Comparison of ENCODE assay signal across 8 cellular contexts in the genomic region with DNA sequence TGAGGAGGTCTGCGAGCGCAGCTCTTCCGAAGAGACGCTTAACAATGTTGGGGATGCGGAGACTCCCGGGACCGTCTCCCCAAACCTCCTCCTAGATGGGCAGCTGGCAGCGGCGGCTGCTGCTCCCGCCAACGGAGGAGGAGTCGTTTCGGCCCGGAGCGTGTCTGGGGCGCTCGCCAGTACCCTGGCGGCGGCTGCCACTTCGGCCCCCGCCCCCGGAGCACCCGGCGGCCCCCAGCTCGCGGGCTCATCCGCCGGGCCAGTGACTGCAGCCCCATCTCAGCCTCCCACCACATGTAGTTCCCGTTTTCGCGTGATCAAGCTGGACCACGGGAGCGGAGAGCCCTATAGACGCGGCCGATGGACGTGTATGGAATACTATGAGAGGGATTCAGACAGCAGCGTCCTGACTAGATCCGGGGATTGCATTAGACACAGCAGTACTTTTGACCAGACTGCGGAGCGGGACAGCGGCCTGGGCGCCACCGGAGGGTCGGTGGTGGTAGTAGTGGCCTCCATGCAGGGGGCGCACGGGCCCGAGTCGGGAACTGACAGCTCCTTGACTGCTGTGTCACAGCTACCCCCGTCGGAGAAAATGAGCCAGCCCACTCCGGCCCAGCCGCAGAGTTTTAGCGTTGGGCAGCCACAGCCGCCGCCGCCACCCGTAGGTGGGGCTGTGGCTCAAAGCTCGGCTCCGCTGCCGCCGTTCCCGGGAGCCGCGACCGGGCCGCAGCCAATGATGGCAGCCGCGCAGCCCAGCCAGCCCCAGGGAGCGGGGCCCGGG. TPM values are rescaled to one million over a fixed set of nuclear protein-coding genes. Genes with fewer than 3 reads are reported as not detected.
DNase-seq lines count a peak whose midpoint lies in the region; ATAC-seq, FAIRE-seq and TF ChIP-seq lines count a peak whose summit lies in the region.

No MANE protein-coding gene starts in this region.

- peaks cover 11% of the 10 kb centered on the region for H3K79me1 ChIP-seq in mesendoderm (ENCODE audit: low read length)

- H3K56ac ChIP-seq in mesendoderm (ENCODE audit: low read length) = peak overlapping the region; percentile 88

- no peak overlapping the region for H2AK5ac ChIP-seq in mesendoderm (ENCODE audit: low read length)

- H3K4me1 Mint-ChIP-seq in activated CD8-positive, alpha-beta T cell treated with anti-CD3 and anti-CD28 coated beads, Interleukin-2, amount 10 ng/mL, durations not matched to agents 7 days and 5 days (ENCODE audit: low read depth) = peaks cover 40% of the 10 kb centered on the region
- H3K4me1 Mint-ChIP-seq in effector memory CD8-positive, alpha-beta T cell (ENCODE audit: low read depth in 2 of 2) = peaks cover 26 to 42% of the 10 kb centered on the region in 2 donors

- H3K27me3 Mint-ChIP-seq in activated CD8-positive, alpha-beta T cell treated with anti-CD3 and anti-CD28 coated beads, Interleukin-2, amount 10 ng/mL, durations not matched to agents 7 days and 5 days (ENCODE audit: low read depth) = no peaks in the 10 kb centered on the region
- H3K27me3 Mint-ChIP-seq in effector memory CD8-positive, alpha-beta T cell = no peaks in the 10 kb centered on the region

- peak; percentile 55 to 73 for TF ChIP-seq RAD21 in A549 (conservative IDR thresholded peaks at IDR 0.05 in 1 of 2, IDR thresholded peaks at IDR 0.05 in 1 of 2)

- DNase-seq in A549 (ENCODE audit: low read depth in 1 of 2, low spot score in 1 of 2) = peak; percentile 38 to 70
- DNase-seq in NCI-H460 (ENCODE audit: extremely low read depth, low read depth) = peak; percentile 54
- peak; percentile 67 for DNase-seq in activated CD8-positive, alpha-beta T cell treated with anti-CD3 and anti-CD28 coated beads, Interleukin-2, amount 10 ng/mL, durations not matched to agents 7 days and 5 days
- DNase-seq in effector memory CD8-positive, alpha-beta T cell = peak; percentile 56 to 63 (median 57)
- DNase-seq in mesendoderm = peak; percentile 90
- peak; percentile 67 to 69 for DNase-seq in stimulated activated CD8-positive, alpha-beta memory T cell treated with anti-CD3 and anti-CD28 coated beads, Interleukin-2, amount 100 ng/mL, for 48 hours (ENCODE audit: low read depth in 2 of 2)

- H3K79me2 ChIP-seq in mesendoderm (ENCODE audit: control insufficient read depth, insufficient read depth, low read length) = peaks cover 45% of the 10 kb centered on the region

- H4K8ac ChIP-seq in mesendoderm (ENCODE audit: low read depth, low read length) = no peak overlapping the region

- no peaks in the 10 kb centered on the region for H3K27me3 ChIP-seq in mesendoderm (ENCODE audit: insufficient read depth, low read length, poor library complexity)

- no peaks in the 10 kb centered on the region for H3K9me3 Mint-ChIP-seq in activated CD8-positive, alpha-beta T cell treated with anti-CD3 and anti-CD28 coated beads, Interleukin-2, amount 10 ng/mL, durations not matched to agents 7 days and 5 days (ENCODE audit: insufficient read depth)
- H3K9me3 Mint-ChIP-seq in effector memory CD8-positive, alpha-beta T cell = no peaks in the 10 kb centered on the region

- TF ChIP-seq EP300 in A549 (IDR thresholded peaks at IDR 0.05) = no peak

- TF ChIP-seq POLR2A in A549 (IDR thresholded peaks at IDR 0.05; ENCODE audit: low read length) = no peak
- peak; percentile 41 for TF ChIP-seq POLR2A in GM15510 (IDR thresholded peaks at IDR 0.05; ENCODE audit: borderline replicate concordance, extremely low read depth, insufficient read length)

- no peak overlapping the region for H3K23ac ChIP-seq in mesendoderm (ENCODE audit: low read length)

- WGBS in A549 (ENCODE audit: missing lambda C conversion rate) = 0% methylated on average over 26 of the region's 71 CpGs
- no CpG with 5 or more reads among the region's 71 CpGs for WGBS in mesendoderm (ENCODE audit: extremely low coverage, insufficient coverage, low lambda C conversion rate)

- no peak overlapping the region for H2BK5ac ChIP-seq in mesendoderm (ENCODE audit: low read length)

- ATAC-seq in A549 (peak; percentile 58 to 65), HG03025 (IDR thresholded peaks at IDR 0.05; ENCODE audit: low FRiP score, unreplicated experiment) (peak; percentile 26)
- ATAC-seq in activated CD8-positive, alpha-beta T cell treated with anti-CD3 and anti-CD28 coated beads, Interleukin-2, amount 10 ng/mL, durations not matched to agents 7 days and 5 days = peak; percentile 9
- ATAC-seq in effector memory CD8-positive, alpha-beta T cell (replicated peaks) = peak; percentile 18

- peak; percentile 55 for TF ChIP-seq CTCF in A549 (IDR thresholded peaks at IDR 0.05)

- H3K4ac ChIP-seq in mesendoderm (ENCODE audit: low read depth, low read length) = no peak overlapping the region

- H2BK15ac ChIP-seq in mesendoderm (replicated peaks; ENCODE audit: low read depth) = no peak overlapping the region

- no peak overlapping the region for H2BK120ac ChIP-seq in mesendoderm (ENCODE audit: low read depth, low read length)

- no peak for FAIRE-seq in A549 (lab: Jason Lieb, UNC)

- H3K4me3 ChIP-seq in A549 (peak overlapping the region; percentile 78), mesendoderm (ENCODE audit: low read length) (peak overlapping the region; percentile 80)

- H3K36me3 Mint-ChIP-seq in activated CD8-positive, alpha-beta T cell treated with anti-CD3 and anti-CD28 coated beads, Interleukin-2, amount 10 ng/mL, durations not matched to agents 7 days and 5 days (ENCODE audit: low read depth) = peaks cover 22% of the 10 kb centered on the region
- peaks cover 37% of the 10 kb centered on the region for H3K36me3 Mint-ChIP-seq in effector memory CD8-positive, alpha-beta T cell (ENCODE audit: insufficient read depth)

- H4K5ac ChIP-seq in mesendoderm (ENCODE audit: low read length) = no peak overlapping the region

- POLR2A ChIA-PET in A549 (lab: Yijun Ruan, JAX) = interaction anchor here (1.2 to 3.0 kb wide), 10 partner anchors 8 to 171 kb away, joined by 3 to 47 read pairs (median 7); no protein-coding TSS in a partner anchor
- POLR2A ChIA-PET in activated CD8-positive, alpha-beta T cell treated with anti-CD3 and anti-CD28 coated beads, Interleukin-2, amount 10 ng/mL, durations not matched to agents 7 days and 5 days (lab: Charles Lee) = interaction anchor here (0.6 to 4.7 kb wide), 16 partner anchors 7 to 354 kb away, joined by 3 to 36 read pairs (median 4); a partner anchor contains a TSS

- H3K4me1 ChIP-seq in A549 (peaks cover 26% of the 10 kb centered on the region), mesendoderm (ENCODE audit: control insufficient read depth, low read depth, low read length) (peaks cover 2% of the 10 kb centered on the region)

- H3K4me2 ChIP-seq in A549 (peak overlapping the region; percentile 98), mesendoderm (ENCODE audit: low read length) (peak overlapping the region; percentile 97)

- peak overlapping the region; percentile 89 for H3K9ac ChIP-seq in mesendoderm (ENCODE audit: low read length)

- H3K27ac ChIP-seq in A549 (peak overlapping the region; percentile 98 to 99), mesendoderm (ENCODE audit: low read depth, low read length) (peak overlapping the region; percentile 100)

- CTCF ChIA-PET in A549 (lab: Yijun Ruan, JAX) = interaction anchor here (0.7 to 8.0 kb wide), 39 partner anchors 9 to 473 kb away, joined by 3 to 75 read pairs (median 4); no protein-coding TSS in a partner anchor
- CTCF ChIA-PET in activated CD8-positive, alpha-beta T cell treated with anti-CD3 and anti-CD28 coated beads, Interleukin-2, amount 10 ng/mL, durations not matched to agents 7 days and 5 days (lab: Charles Lee) = interaction anchor here (0.8 to 3.2 kb wide), 11 partner anchors 9 to 190 kb away, joined by 3 to 26 read pairs (median 5); no protein-coding TSS in a partner anchor

- H3K36me3 ChIP-seq in mesendoderm (ENCODE audit: control insufficient read depth, insufficient read depth, low read length) = no peaks in the 10 kb centered on the region

- no peak overlapping the region for H3K18ac ChIP-seq in mesendoderm (ENCODE audit: low read length)

- H3K27ac Mint-ChIP-seq in activated CD8-positive, alpha-beta T cell treated with anti-CD3 and anti-CD28 coated beads, Interleukin-2, amount 10 ng/mL, durations not matched to agents 7 days and 5 days = peak overlapping the region; percentile 86
- peak overlapping the region; percentile 92 to 94 for H3K27ac Mint-ChIP-seq in effector memory CD8-positive, alpha-beta T cell

- H3K4me3 Mint-ChIP-seq in activated CD8-positive, alpha-beta T cell treated with anti-CD3 and anti-CD28 coated beads, Interleukin-2, amount 10 ng/mL, durations not matched to agents 7 days and 5 days = peak overlapping the region; percentile 92
- peak overlapping the region; percentile 84 to 96 for H3K4me3 Mint-ChIP-seq in effector memory CD8-positive, alpha-beta T cell

- no peaks in the 10 kb centered on the region for H3K9me3 ChIP-seq in A549

TF ChIP-seq in A549, 52 proteins besides CTCF, POLR2A, EP300 and RAD21 (continues in another document):
- TF ChIP-seq SMC3 (IDR thresholded peaks at IDR 0.05) (peak; percentile 72), JUNB (IDR thresholded peaks at IDR 0.05) (no peak), PHF8 (IDR thresholded peaks at IDR 0.05; ENCODE audit: borderline replicate concordance, low read depth) (no peak), ZNF302 (CRISPR knock-in tag; IDR thresholded peaks at IDR 0.05) (no peak), HOXB13 (CRISPR knock-in tag; IDR thresholded peaks at IDR 0.05; ENCODE audit: low read depth) (no peak), RARB (CRISPR knock-in tag; IDR thresholded peaks at IDR 0.05) (no peak)
- TF ChIP-seq, protein P1, sequence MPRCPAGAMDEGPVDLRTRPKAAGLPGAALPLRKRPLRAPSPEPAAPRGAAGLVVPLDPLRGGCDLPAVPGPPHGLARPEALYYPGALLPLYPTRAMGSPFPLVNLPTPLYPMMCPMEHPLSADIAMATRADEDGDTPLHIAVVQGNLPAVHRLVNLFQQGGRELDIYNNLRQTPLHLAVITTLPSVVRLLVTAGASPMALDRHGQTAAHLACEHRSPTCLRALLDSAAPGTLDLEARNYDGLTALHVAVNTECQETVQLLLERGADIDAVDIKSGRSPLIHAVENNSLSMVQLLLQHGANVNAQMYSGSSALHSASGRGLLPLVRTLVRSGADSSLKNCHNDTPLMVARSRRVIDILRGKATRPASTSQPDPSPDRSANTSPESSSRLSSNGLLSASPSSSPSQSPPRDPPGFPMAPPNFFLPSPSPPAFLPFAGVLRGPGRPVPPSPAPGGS (IDR thresholded peaks at IDR 0.05) = no peak

RNA-seq across cellular contexts. Expression of a gene that starts 1.6 kb away (rescaled TPM):
- polyA plus RNA-seq in A549 (2011; rRNA removed) (13.8 and 13.9 TPM in 2 replicates), A549 (2017; fragmentation: RNase III; extraction: RNeasy Plus Mini Kit Qiagen cat#74134 plus additional on column Dnase treatment) (8.8 to 11.1 TPM (median 10.1 TPM) in 3 replicates)
- polyA plus RNA-seq in A549 (2012; cell fraction: cytosol; rRNA removed) = 3.2 and 4.0 TPM in 2 replicates
- 5.5 and 7.9 TPM in 2 replicates for polyA plus RNA-seq in A549 (2012; cell fraction: nucleus; rRNA removed)
- 27.4 and 34.4 TPM in 2 replicates for polyA minus RNA-seq in A549 (2011; rRNA and poly(A)+ RNA removed)
- 5.1 and 5.7 TPM in 2 replicates for total RNA-seq in NCI-H460 (2014; rRNA removed; shearing (Covaris generic))
- 4.0 and 5.6 TPM in 2 replicates for polyA plus RNA-seq in NCI-H460 (2014; cell fraction: nucleus; rRNA removed)
- 1 to 10 TPM; 8.6 to 8.9 TPM for total RNA-seq in activated CD8-positive, alpha-beta T cell treated with anti-CD3 and anti-CD28 coated beads, Interleukin-2, amount 10 ng/mL, durations not matched to agents 7 days and 5 days
- 17.9 TPM for polyA plus RNA-seq in mesendoderm (2013, experiment 1 of 2)
- polyA plus RNA-seq in mesendoderm (2013, experiment 2 of 2) = 18.6 TPM

Comparison
In these comparisons a context has a peak if more than half of its experiments do, and no peak if none do; other contexts are left out.
1. Peak in every context shown above with its lines: DNase-seq, ATAC-seq, H3K4me3 ChIP-seq and H3K27ac ChIP-seq.
2. ATAC-seq: peak in every context shown above with its lines; median percentile 62 in A549; 26 in HG03025; 18 in effector memory CD8-positive, alpha-beta T cell; 9 in activated CD8-positive, alpha-beta T cell treated with anti-CD3 and anti-CD28 coated beads, Interleukin-2, amount 10 ng/mL, durations not matched to agents 7 days and 5 days.